8 cellular contexts compared by ENCODE assay signal in genomic region chr1:235075121-235075954, GRCh38. TPM values are rescaled to one million over a fixed set of nuclear protein-coding genes. Genes with fewer than 3 reads are reported as not detected.
DNase-seq lines count a peak whose midpoint lies in the region; ATAC-seq and TF ChIP-seq lines count a peak whose summit lies in the region.

No MANE protein-coding gene starts in this region.

- WGBS in esophagus muscularis mucosa: 51% methylated on average over 20 of the region's 26 CpGs
- 33% methylated on average over 26 of the region's 26 CpGs for WGBS in suprapubic skin

- no peaks in the 10 kb centered on the region for H3K79me2 ChIP-seq in MM.1S (ENCODE audit: low read length)

- POLR2A ChIA-PET in GM10248 (lab: Yijun Ruan, JAX) (interaction anchor here (0.6 to 3.7 kb wide), 13 partner anchors 25 to 580 kb away, joined by 3 to 22 read pairs (median 4); partner anchors contain the start of gene IRF2BP2), HEK293T (lab: Yijun Ruan, JAX) (no interaction called here)

- peaks cover 64% of the 10 kb centered on the region for H3F3A ChIP-seq in MM.1S (ENCODE audit: insufficient read depth, low read length)

- no peaks in the 10 kb centered on the region for H3K27me3 ChIP-seq in MM.1S (replicated peaks; ENCODE audit: insufficient read depth, low read length)
- no peaks in the 10 kb centered on the region for H3K27me3 ChIP-seq in esophagus muscularis mucosa
- no peaks in the 10 kb centered on the region for H3K27me3 ChIP-seq in neutrophil
- H3K27me3 ChIP-seq in suprapubic skin: no peaks in the 10 kb centered on the region

- TF ChIP-seq EP300 in esophagus muscularis mucosa (IDR thresholded peaks at IDR 0.05): peak; percentile 43
- TF ChIP-seq EP300 in suprapubic skin (IDR thresholded peaks at IDR 0.05): no peak

- ATAC-seq in GM21723 (IDR thresholded peaks at IDR 0.05; ENCODE audit: unreplicated experiment): peak; percentile 72

- H3K27ac ChIP-seq in MM.1S (ENCODE audit: low read length) (peak overlapping the region; percentile 97), esophagus muscularis mucosa (replicated peaks in 1 of 4) (peak overlapping the region; percentile 83 to 89 (median 84)), neutrophil (peak overlapping the region; percentile 100), suprapubic skin (peak overlapping the region; percentile 96)

- no peaks in the 10 kb centered on the region for H3K36me3 ChIP-seq in MM.1S (replicated peaks; ENCODE audit: insufficient read depth, low read length)
- no peaks in the 10 kb centered on the region for H3K36me3 ChIP-seq in esophagus muscularis mucosa
- H3K36me3 ChIP-seq in neutrophil: no peaks in the 10 kb centered on the region
- H3K36me3 ChIP-seq in suprapubic skin: no peaks in the 10 kb centered on the region

- H3K9me2 ChIP-seq in MM.1S (replicated peaks; ENCODE audit: insufficient read depth, low read length): no peaks in the 10 kb centered on the region

- peak overlapping the region; percentile 37; the same call in 1 of the 2 replicates for H2AFZ ChIP-seq in MM.1S (ENCODE audit: low read length)

- TF ChIP-seq POLR2A in esophagus muscularis mucosa (IDR thresholded peaks at IDR 0.05; ENCODE audit: low read depth): no peak
- TF ChIP-seq POLR2A in suprapubic skin (IDR thresholded peaks at IDR 0.05): no peak

- H3K4me1 ChIP-seq in MM.1S (ENCODE audit: low read length) (peaks cover 66% of the 10 kb centered on the region), esophagus muscularis mucosa (peaks cover 61 to 69% (median 68%) of the 10 kb centered on the region in 4 donors), neutrophil (ENCODE audit: control insufficient read depth in 1 of 2, insufficient read depth in 1 of 2, low read depth in 1 of 2, low read length in 1 of 2) (peaks cover 79 to 83% of the 10 kb centered on the region in 2 experiments), suprapubic skin (peaks cover 87% of the 10 kb centered on the region)

- H3K9me3 ChIP-seq in MM.1S (replicated peaks; ENCODE audit: insufficient read depth, low read length) (no peaks in the 10 kb centered on the region), esophagus muscularis mucosa (no peaks in the 10 kb centered on the region), neutrophil (no peaks in the 10 kb centered on the region), suprapubic skin (no peaks in the 10 kb centered on the region)

- peak overlapping the region; percentile 35 for H3K4me3 ChIP-seq in MM.1S (ENCODE audit: low read length)
- peak overlapping the region in 1 of 4 donors; percentile 5 for H3K4me3 ChIP-seq in esophagus muscularis mucosa
- peak overlapping the region; percentile 42 to 63 for H3K4me3 ChIP-seq in neutrophil (ENCODE audit: low read depth in 1 of 2, low read length in 1 of 2)
- peak overlapping the region; percentile 23 for H3K4me3 ChIP-seq in suprapubic skin

- CTCF ChIA-PET in GM10248 (lab: Yijun Ruan, JAX): interaction anchor here (1.1 to 4.9 kb wide), 3 partner anchors 8 to 82 kb away, joined by 3 to 30 read pairs (median 5); no protein-coding TSS in a partner anchor
- CTCF ChIA-PET in HEK293T (lab: Yijun Ruan, JAX): interaction anchor here (0.6 to 3.3 kb wide), 2 partner anchors 8 to 248 kb away, joined by 3 to 12 read pairs; no protein-coding TSS in a partner anchor

- TF ChIP-seq CTCF in GM10248 (IDR thresholded peaks at IDR 0.05; ENCODE audit: control extremely low read depth, extremely low read depth, low read depth, missing control alignments) (no peak), MM.1S (IDR thresholded peaks at IDR 0.05; ENCODE audit: low read length) (no peak), esophagus muscularis mucosa (IDR thresholded peaks at IDR 0.05) (no peak), neutrophil (IDR thresholded peaks at IDR 0.05) (no peak), suprapubic skin (IDR thresholded peaks at IDR 0.05) (no peak)

- H4K20me1 ChIP-seq in MM.1S (ENCODE audit: insufficient read depth, low read length): no peaks in the 10 kb centered on the region

- peak overlapping the region; percentile 90 for H3K9ac ChIP-seq in MM.1S (ENCODE audit: low read length)

- DNase-seq in GM10248 (ENCODE audit: extremely low spot score) (peak; percentile 81), MM.1S (peak; percentile 95), esophagus muscularis mucosa (ENCODE audit: extremely low spot score) (no peak), suprapubic skin (ENCODE audit: low spot score in 2 of 2) (peak in 1 of 2 donors; percentile 88), HEK293T (ENCODE audit: extremely low spot score) (no peak)
- peak; percentile 33 to 68 for DNase-seq in activated CD8-positive, alpha-beta memory T cell treated with anti-CD3 and anti-CD28 coated beads for 4 hours (ENCODE audit: low read depth in 2 of 2)

- H3K4me2 ChIP-seq in MM.1S (ENCODE audit: low read depth, low read length): peak overlapping the region; percentile 88

- intact Hi-C loops in esophagus muscularis mucosa (cut with DNase I): no loop called here

TF ChIP-seq in HEK293T, 16 proteins besides CTCF, POLR2A, EP300 and RAD21:
- no peak for TF ChIP-seq ELF4 (IDR thresholded peaks at IDR 0.05)
- no peak for TF ChIP-seq TARDBP (IDR thresholded peaks at IDR 0.05)
- no peak for TF ChIP-seq LEF1 (IDR thresholded peaks at IDR 0.05; ENCODE audit: borderline replicate concordance)
- no peak for TF ChIP-seq CTBP1 (IDR thresholded peaks at IDR 0.05; ENCODE audit: borderline replicate concordance)
- no peak for TF ChIP-seq NFRKB (IDR thresholded peaks at IDR 0.05)
- no peak for TF ChIP-seq SUZ12 (IDR thresholded peaks at IDR 0.05)
- TF ChIP-seq L3MBTL2 (conservative IDR thresholded peaks at IDR 0.05): no peak
- no peak for TF ChIP-seq ARNT (IDR thresholded peaks at IDR 0.05)
- TF ChIP-seq BHLHE40 (IDR thresholded peaks at IDR 0.05; ENCODE audit: borderline replicate concordance): no peak
- no peak for TF ChIP-seq FOXA1 (IDR thresholded peaks at IDR 0.05)
- TF ChIP-seq PKNOX1 (IDR thresholded peaks at IDR 0.05): no peak
- no peak for TF ChIP-seq FOXM1 (IDR thresholded peaks at IDR 0.05; ENCODE audit: borderline replicate concordance)
- TF ChIP-seq HDGF (IDR thresholded peaks at IDR 0.05; ENCODE audit: borderline replicate concordance): no peak

RNA-seq across cellular contexts. Expression of gene TOMM20, which starts 53.3 kb away (rescaled TPM):
- total RNA-seq in esophagus muscularis mucosa: 10 to 100 TPM; 59.7 to 94.3 (median 86.3) TPM
- 100 to 1,000 TPM; 101 to 116 (median 111) TPM for total RNA-seq in suprapubic skin

Comparison
In these comparisons a context has a peak if more than half of its experiments do, and no peak if none do; other contexts are left out.
1. DNase-seq: peak in GM10248 (single experiment), MM.1S (single experiment) and activated CD8-positive, alpha-beta memory T cell treated with anti-CD3 and anti-CD28 coated beads for 4 hours (2 of 2); none in esophagus muscularis mucosa (single experiment) and HEK293T (single experiment).
2. Peak in every context shown above with its lines, with median percentiles within 50 percentile points of each other: H3K27ac ChIP-seq.